34 cellular contexts compared by ENCODE assay signal in the genomic region with DNA sequence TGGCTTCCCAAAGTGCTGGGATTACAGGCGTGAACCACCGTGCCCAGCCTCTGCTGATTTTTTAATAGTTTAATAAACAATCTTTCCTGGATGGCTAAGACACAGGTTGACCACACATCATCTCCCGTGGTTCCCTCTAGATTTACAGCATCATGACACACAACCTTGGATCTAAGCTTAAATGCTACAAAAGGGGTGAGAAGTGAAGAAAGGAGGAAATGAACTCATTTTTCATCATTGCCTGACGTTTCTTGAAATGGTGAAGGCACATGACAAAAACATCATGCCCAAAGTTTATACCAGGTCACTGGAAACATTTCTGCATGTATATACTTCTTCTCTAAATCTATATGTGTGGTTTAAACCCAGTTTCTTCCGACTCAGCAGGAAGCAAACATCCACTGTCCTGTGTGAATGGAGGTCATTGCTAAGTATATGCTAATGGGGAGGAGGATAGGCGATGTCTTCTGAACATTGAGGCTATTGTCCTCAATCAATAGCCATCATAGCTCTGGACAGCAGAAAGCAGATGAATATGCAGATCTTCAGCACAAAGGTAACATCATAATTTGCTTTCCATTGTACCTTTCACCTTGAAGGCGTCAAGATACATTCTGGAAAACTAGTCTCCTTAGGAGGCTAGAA.
A peak's percentile ranks its signal among the peaks of the same experiment; 100 is the strongest.
DNase-seq lines count a peak whose midpoint lies in the region; ATAC-seq, FAIRE-seq and TF ChIP-seq lines count a peak whose summit lies in the region.
"Had no signal": no experiment of that assay in that cellular context is flagged by ENCODE, and none has a peak within 500 bp of the region (broad histone marks: within the 10 kb centered on the region; RNA-seq: fewer than 3 reads in every experiment).

No MANE protein-coding gene starts in this region.

- dilution Hi-C loops in keratinocyte (cut with MboI; ENCODE audit: extremely low pct_ligation_motif_present, low sequenced_read_pairs) = no loop called here

- H3K9ac ChIP-seq in HUES48 (ENCODE audit: low read depth, low read length) (no peak overlapping the region), keratinocyte (ENCODE audit: control insufficient read depth, extremely low read depth, insufficient read depth, low read length) (no peak overlapping the region)
- H3K9ac ChIP-seq: SK-N-SH had no signal

- peaks cover 2% of the 10 kb centered on the region for H4K20me1 ChIP-seq in keratinocyte (ENCODE audit: control insufficient read depth, extremely low read depth, insufficient read depth, low read length)

- no peak overlapping the region for H3K4me2 ChIP-seq in keratinocyte (ENCODE audit: control insufficient read depth, extremely low read depth, insufficient read depth, low read depth, low read length)
- H3K4me2 ChIP-seq: PC-9, SK-N-SH had no signal

- H3K27me3 ChIP-seq in HUES48 (ENCODE audit: control insufficient read depth, insufficient read depth, low read length) (no peaks in the 10 kb centered on the region), bronchial epithelial cell (ENCODE audit: control insufficient read depth, insufficient read depth, low read length) (no peaks in the 10 kb centered on the region), keratinocyte (ENCODE audit: control insufficient read depth, extremely low read depth, insufficient read depth, low read length) (no peaks in the 10 kb centered on the region), brain microvascular endothelial cell (replicated peaks) (no peaks in the 10 kb centered on the region)
- H3K27me3 ChIP-seq: BE2C, MG63, neutrophil, stomach, thyroid gland had no signal

- no peak for ATAC-seq in HG02885 (IDR thresholded peaks at IDR 0.05; ENCODE audit: poor library complexity, unreplicated experiment)
- ATAC-seq: activated T-cell treated with anti-CD3 and anti-CD28 coated beads, Interleukin-2, amount 50 U/mL, for 72 hours; right cardiac atrium; Right ventricle myocardium inferior had no signal

- peaks cover 26% of the 10 kb centered on the region for H3K4me1 ChIP-seq in HUES48 (ENCODE audit: control insufficient read depth, insufficient read depth, low read length)
- peaks cover 11% of the 10 kb centered on the region for H3K4me1 ChIP-seq in keratinocyte (ENCODE audit: control insufficient read depth, extremely low read depth, insufficient read depth, low read length)
- H3K4me1 ChIP-seq: BE2C, stomach, thyroid gland had no signal

- H3K27ac ChIP-seq in HUES48 (ENCODE audit: low read depth, low read length) (peak overlapping the region; percentile 66), keratinocyte (ENCODE audit: control insufficient read depth, insufficient read depth, low read length) (no peak overlapping the region), brain microvascular endothelial cell (no peak overlapping the region)
- H3K27ac ChIP-seq: neutrophil, PC-9, stomach, thyroid gland had no signal

- H3K36me3 ChIP-seq in HUES48 (ENCODE audit: control insufficient read depth, insufficient read depth, low read length) = 0 out of 2 replicates have a peak, but pooled peaks cover 6% of the 10 kb centered on the region
- no peaks in the 10 kb centered on the region for H3K36me3 ChIP-seq in bronchial epithelial cell (ENCODE audit: control insufficient read depth, insufficient read depth, low read length)
- H3K36me3 ChIP-seq in keratinocyte (ENCODE audit: control insufficient read depth in 2 of 2, extremely low read depth in 1 of 2, insufficient read depth in 2 of 2, low read length in 2 of 2) = peaks cover 0 to 2% of the 10 kb centered on the region in 2 experiments
- peaks cover 3% of the 10 kb centered on the region for H3K36me3 ChIP-seq in brain microvascular endothelial cell (replicated peaks)
- H3K36me3 ChIP-seq: BE2C, HAP-1 had no signal

- no peak overlapping the region for H2AFZ ChIP-seq in keratinocyte (ENCODE audit: control insufficient read depth, low read length)
- H2AFZ ChIP-seq: PC-9 had no signal

- peak; percentile 15 for DNase-seq in EH (ENCODE audit: low read depth)
- peak; percentile 29 for DNase-seq in bronchial epithelial cell (ENCODE audit: low read depth)
- DNase-seq in keratinocyte (ENCODE audit: low read depth, low spot score) = no peak
- DNase-seq in NCI-H2196 treated with DMSO at 0.1 percent for 48 hours (lab: John Stamatoyannopoulos, UW; ENCODE audit: unreplicated experiment) = no peak
- DNase-seq in brain microvascular endothelial cell = no peak
- no peak for DNase-seq in activated CD4-positive, alpha-beta T cell treated with anti-CD3 and anti-CD28 coated beads, Interleukin-2, amount 50 U/mL, for 1 hour
- DNase-seq: activated CD4-positive, alpha-beta T cell treated with anti-CD3 and anti-CD28 coated beads, Interleukin-2, amount 50 U/mL, for 48 hours; activated naive CD4-positive, alpha-beta T cell treated with anti-CD3 and anti-CD28 coated beads, Interleukin-2, amount 10 ng/mL, durations not matched to agents 7 days and 5 days; activated T-cell treated with anti-CD3 and anti-CD28 coated beads, Interleukin-2, amount 50 U/mL, for 72 hours; amniotic stem cell; BE2C; CD8-positive, alpha-beta memory T cell; DMS 273 treated with DMSO at 0.1 percent for 48 hours; glutamatergic neuron; KBM-7; kidney; MG63; NCI-H1417; NCI-H2029 treated with DMSO at 0.1 percent for 48 hours; NCI-H526; PC-9; right cardiac atrium; SK-N-SH; stimulated activated CD4-positive, alpha-beta T cell treated with anti-CD3 and anti-CD28 coated beads, Interleukin-2, amount 100 ng/mL, for 48 hours; stomach; thyroid gland had no signal

- no peak overlapping the region for H3K4me3 ChIP-seq in HUES48 (ENCODE audit: low read depth, low read length)
- no peak overlapping the region for H3K4me3 ChIP-seq in bronchial epithelial cell (ENCODE audit: low read depth, low read length)
- H3K4me3 ChIP-seq in keratinocyte (ENCODE audit: control insufficient read depth in 2 of 3, extremely low read depth in 1 of 3, insufficient read depth in 2 of 3, low read depth in 1 of 3, low read length in 3 of 3) = no peak overlapping the region
- no peak overlapping the region for H3K4me3 ChIP-seq in brain microvascular endothelial cell (ENCODE audit: low read depth, low read length)
- H3K4me3 ChIP-seq: HAP-1, MG63, PC-9, stomach, thyroid gland had no signal

- no peaks in the 10 kb centered on the region for H3K9me3 ChIP-seq in HUES48 (ENCODE audit: control insufficient read depth, insufficient read depth, low read length)
- no peaks in the 10 kb centered on the region for H3K9me3 ChIP-seq in keratinocyte (ENCODE audit: control insufficient read depth, low read depth, low read length)
- H3K9me3 ChIP-seq: BE2C, HAP-1, MG63, neutrophil, SK-N-SH, stomach, thyroid gland had no signal

- H3K9me1 ChIP-seq in keratinocyte (ENCODE audit: control insufficient read depth, extremely low read depth, insufficient read depth, low read length) = no peaks in the 10 kb centered on the region

- TF ChIP-seq CTCF in bronchial epithelial cell (IDR thresholded peaks at IDR 0.05; ENCODE audit: insufficient read depth, low read length, severe bottlenecking) = no peak
- TF ChIP-seq CTCF in keratinocyte (optimal IDR thresholded peaks at IDR 0.05 in 1 of 3, IDR thresholded peaks at IDR 0.05 in 1 of 3, conservative IDR thresholded peaks at IDR 0.05 in 1 of 3; ENCODE audit: extremely low read depth in 1 of 3, insufficient read depth in 2 of 3, low read length in 3 of 3) = no peak
- TF ChIP-seq CTCF in brain microvascular endothelial cell (IDR thresholded peaks at IDR 0.05; ENCODE audit: low read depth, low read length, missing control alignments) = no peak

- no peaks in the 10 kb centered on the region for H3K79me2 ChIP-seq in keratinocyte (ENCODE audit: control insufficient read depth, insufficient read depth, low read length)

- in situ Hi-C loops in brain microvascular endothelial cell (cut with HindIII; ENCODE audit: low pct_ligation_motif_present, low sequenced_read_pairs) = no loop called here

- FAIRE-seq in bronchial epithelial cell (lab: Jason Lieb, UNC) (no peak), keratinocyte (lab: Jason Lieb, UNC) (peak; percentile 13)
- FAIRE-seq: endothelial cell of umbilical vein, GM12891, kidney, TTC549 had no signal

Comparison
In these comparisons a context has a peak if more than half of its experiments do, and no peak if none do; other contexts are left out.
1. DNase-seq: peak in EH (single experiment) and bronchial epithelial cell (single experiment); none in keratinocyte (single experiment), NCI-H2196 treated with DMSO at 0.1 percent for 48 hours (single experiment), brain microvascular endothelial cell (single experiment) and activated CD4-positive, alpha-beta T cell treated with anti-CD3 and anti-CD28 coated beads, Interleukin-2, amount 50 U/mL, for 1 hour (single experiment).